In the genomic region with DNA sequence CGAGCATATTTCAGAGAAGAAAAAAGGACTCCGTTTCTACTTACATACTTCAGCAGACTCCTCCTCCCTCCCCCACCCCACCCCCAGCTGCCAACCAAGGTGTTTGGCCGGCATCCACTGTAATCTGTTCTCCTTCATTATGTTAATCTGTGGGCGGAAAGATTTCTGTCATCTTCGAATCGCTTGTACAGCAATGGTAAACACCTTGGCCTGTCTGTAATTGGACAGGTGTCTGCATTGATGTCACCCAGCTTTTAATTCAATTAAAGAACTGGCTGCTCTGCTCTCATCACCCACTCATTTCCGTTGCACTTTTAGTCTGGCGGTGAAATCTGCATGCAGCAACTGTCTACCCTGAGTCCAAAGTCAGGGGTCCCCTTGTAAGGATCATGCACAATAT, we compare ENCODE assay signal across 19 cellular contexts.
DNase-seq lines count a peak whose midpoint lies in the region; ATAC-seq and TF ChIP-seq lines count a peak whose summit lies in the region.
"Had no signal": no experiment of that assay in that cellular context is flagged by ENCODE, and none has a peak within 500 bp of the region (broad histone marks: within the 10 kb centered on the region; RNA-seq: fewer than 3 reads in every experiment).

No MANE protein-coding gene starts in this region.

- peak overlapping the region; percentile 54 for H3K4me3 ChIP-seq in endocrine pancreas (ENCODE audit: control insufficient read depth, insufficient read depth, low read length)
- H3K4me3 ChIP-seq: lower lobe of right lung, upper lobe of left lung had no signal

- H3K27me3 Mint-ChIP-seq in activated T-helper 17 cell treated with anti-CD3 and anti-CD28 coated beads, Interleukin-2, amount 50 U/mL, for 72 hours = no peaks in the 10 kb centered on the region
- H3K27me3 Mint-ChIP-seq in activated T-helper 1 cell treated with anti-CD3 and anti-CD28 coated beads, Interleukin-12 subunit alpha, Interleukin-12 subunit beta, Interleukin-2, Interleukin-4 antibody, amounts not matched to agents 30 ng/mL and 10 ng/mL and 1 ng/mL, durations not matched to agents 14 hours and 24 hours and 36 hours (ENCODE audit: insufficient read depth) = no peaks in the 10 kb centered on the region
- H3K27me3 Mint-ChIP-seq: activated CD4-positive, alpha-beta memory T cell treated with anti-CD3 and anti-CD28 coated beads, Interleukin-2, amount 10 ng/mL, durations not matched to agents 7 days and 5 days had no signal

- intact Hi-C loops in activated T-helper 1 cell treated with anti-CD3 and anti-CD28 coated beads, Interleukin-12 subunit alpha, Interleukin-12 subunit beta, Interleukin-2, Interleukin-4 antibody, amounts not matched to agents 30 ng/mL and 10 ng/mL and 1 ng/mL, durations not matched to agents 14 hours and 24 hours and 36 hours (cut with micrococcal nuclease) = no loop called here

- H3K36me3 ChIP-seq in endocrine pancreas (ENCODE audit: control insufficient read depth, insufficient read depth, low read length) = no peaks in the 10 kb centered on the region
- H3K36me3 ChIP-seq: lower lobe of right lung, upper lobe of left lung had no signal

- no peak for TF ChIP-seq CTCF in GM20000 (IDR thresholded peaks at IDR 0.05; ENCODE audit: extremely low read depth, missing control alignments)

- no peak overlapping the region for H3K4me3 Mint-ChIP-seq in activated T-helper 17 cell treated with anti-CD3 and anti-CD28 coated beads, Interleukin-2, amount 50 U/mL, for 72 hours
- H3K4me3 Mint-ChIP-seq in activated T-helper 1 cell treated with anti-CD3 and anti-CD28 coated beads, Interleukin-12 subunit alpha, Interleukin-12 subunit beta, Interleukin-2, Interleukin-4 antibody, amounts not matched to agents 30 ng/mL and 10 ng/mL and 1 ng/mL, durations not matched to agents 14 hours and 24 hours and 36 hours = no peak overlapping the region
- H3K4me3 Mint-ChIP-seq: activated CD4-positive, alpha-beta memory T cell treated with anti-CD3 and anti-CD28 coated beads, Interleukin-2, amount 10 ng/mL, durations not matched to agents 7 days and 5 days; activated naive CD4-positive, alpha-beta T cell treated with anti-CD3 and anti-CD28 coated beads for 36 hours had no signal

- no peaks in the 10 kb centered on the region for H3K9me3 ChIP-seq in endocrine pancreas (ENCODE audit: control insufficient read depth, low read length)
- H3K9me3 ChIP-seq: Caco-2, lower lobe of right lung, upper lobe of left lung had no signal

- no peak for ATAC-seq in activated T-helper 17 cell treated with anti-CD3 and anti-CD28 coated beads, Interleukin-2, amount 50 U/mL, for 72 hours (replicated peaks)
- ATAC-seq: lower lobe of right lung had no signal

- H3K27ac Mint-ChIP-seq in activated T-helper 17 cell treated with anti-CD3 and anti-CD28 coated beads, Interleukin-2, amount 50 U/mL, for 72 hours = no peak overlapping the region
- H3K27ac Mint-ChIP-seq in activated T-helper 1 cell treated with anti-CD3 and anti-CD28 coated beads, Interleukin-12 subunit alpha, Interleukin-12 subunit beta, Interleukin-2, Interleukin-4 antibody, amounts not matched to agents 30 ng/mL and 10 ng/mL and 1 ng/mL, durations not matched to agents 14 hours and 24 hours and 36 hours = no peak overlapping the region
- H3K27ac Mint-ChIP-seq: activated CD4-positive, alpha-beta memory T cell treated with anti-CD3 and anti-CD28 coated beads, Interleukin-2, amount 10 ng/mL, durations not matched to agents 7 days and 5 days; activated naive CD4-positive, alpha-beta T cell treated with anti-CD3 and anti-CD28 coated beads for 36 hours had no signal

- H3K4me1 Mint-ChIP-seq in activated T-helper 17 cell treated with anti-CD3 and anti-CD28 coated beads, Interleukin-2, amount 50 U/mL, for 72 hours = no peaks in the 10 kb centered on the region
- no peaks in the 10 kb centered on the region for H3K4me1 Mint-ChIP-seq in activated T-helper 1 cell treated with anti-CD3 and anti-CD28 coated beads, Interleukin-12 subunit alpha, Interleukin-12 subunit beta, Interleukin-2, Interleukin-4 antibody, amounts not matched to agents 30 ng/mL and 10 ng/mL and 1 ng/mL, durations not matched to agents 14 hours and 24 hours and 36 hours (ENCODE audit: low read depth)
- H3K4me1 Mint-ChIP-seq: activated CD4-positive, alpha-beta memory T cell treated with anti-CD3 and anti-CD28 coated beads, Interleukin-2, amount 10 ng/mL, durations not matched to agents 7 days and 5 days had no signal

- DNase-seq in DMS 273 (lab: John Stamatoyannopoulos, UW; ENCODE audit: unreplicated experiment) = peak; percentile 83
- DNase-seq in NCI-H1436 treated with DMSO at 0.1 percent for 48 hours (lab: John Stamatoyannopoulos, UW) = peak; percentile 89
- peak; percentile 59 for DNase-seq in NCI-H82 treated with DMSO at 0.1 percent for 48 hours (lab: John Stamatoyannopoulos, UW; ENCODE audit: unreplicated experiment)
- DNase-seq in GM20000 (ENCODE audit: low spot score) = no peak
- DNase-seq in activated T-helper 1 cell treated with anti-CD3 and anti-CD28 coated beads, Interleukin-12 subunit alpha, Interleukin-12 subunit beta, Interleukin-2, Interleukin-4 antibody, amounts not matched to agents 30 ng/mL and 10 ng/mL and 1 ng/mL, durations not matched to agents 14 hours and 24 hours and 36 hours (ENCODE audit: low spot score) = no peak
- DNase-seq: activated CD4-positive, alpha-beta memory T cell treated with anti-CD3 and anti-CD28 coated beads, Interleukin-2, amount 10 ng/mL, durations not matched to agents 7 days and 5 days; activated naive CD4-positive, alpha-beta T cell treated with anti-CD3 and anti-CD28 coated beads for 36 hours; aorta; Caco-2; effector CD4-positive, alpha-beta T cell; foreskin melanocyte; IMR-90; islet precursor cell; lower lobe of right lung; NCI-H2029; stimulated activated CD8-positive, alpha-beta memory T cell treated with anti-CD3 and anti-CD28 coated beads, Interleukin-4, amount 100 ng/mL, for 48 hours; upper lobe of left lung had no signal

- H3K27me3 ChIP-seq in endocrine pancreas (ENCODE audit: control insufficient read depth, insufficient read depth, low read length) = no peaks in the 10 kb centered on the region
- H3K27me3 ChIP-seq: upper lobe of left lung had no signal

- peaks cover 30% of the 10 kb centered on the region for H3K9me3 Mint-ChIP-seq in activated T-helper 17 cell treated with anti-CD3 and anti-CD28 coated beads, Interleukin-2, amount 50 U/mL, for 72 hours
- peaks cover 14% of the 10 kb centered on the region for H3K9me3 Mint-ChIP-seq in activated T-helper 1 cell treated with anti-CD3 and anti-CD28 coated beads, Interleukin-12 subunit alpha, Interleukin-12 subunit beta, Interleukin-2, Interleukin-4 antibody, amounts not matched to agents 30 ng/mL and 10 ng/mL and 1 ng/mL, durations not matched to agents 14 hours and 24 hours and 36 hours

- no peaks in the 10 kb centered on the region for H3K36me3 Mint-ChIP-seq in activated T-helper 17 cell treated with anti-CD3 and anti-CD28 coated beads, Interleukin-2, amount 50 U/mL, for 72 hours (ENCODE audit: low read depth)
- no peaks in the 10 kb centered on the region for H3K36me3 Mint-ChIP-seq in activated T-helper 1 cell treated with anti-CD3 and anti-CD28 coated beads, Interleukin-12 subunit alpha, Interleukin-12 subunit beta, Interleukin-2, Interleukin-4 antibody, amounts not matched to agents 30 ng/mL and 10 ng/mL and 1 ng/mL, durations not matched to agents 14 hours and 24 hours and 36 hours (ENCODE audit: low read depth)

- peaks cover 8% of the 10 kb centered on the region for H3K4me1 ChIP-seq in endocrine pancreas (ENCODE audit: control insufficient read depth, insufficient read depth, low read length)
- H3K4me1 ChIP-seq: Caco-2, lower lobe of right lung, upper lobe of left lung had no signal

- peak overlapping the region; percentile 14 for H3K9ac ChIP-seq in endocrine pancreas (ENCODE audit: control insufficient read depth, insufficient read depth, low read length)

Comparison
In these comparisons a context has a peak if more than half of its experiments do, and no peak if none do; other contexts are left out.
1. DNase-seq: peak in DMS 273 (single experiment), NCI-H1436 treated with DMSO at 0.1 percent for 48 hours (single experiment) and NCI-H82 treated with DMSO at 0.1 percent for 48 hours (single experiment); none in GM20000 (single experiment) and activated T-helper 1 cell treated with anti-CD3 and anti-CD28 coated beads, Interleukin-12 subunit alpha, Interleukin-12 subunit beta, Interleukin-2, Interleukin-4 antibody, amounts not matched to agents 30 ng/mL and 10 ng/mL and 1 ng/mL, durations not matched to agents 14 hours and 24 hours and 36 hours (single experiment).